Comparison of ENCODE assay signal across 13 cellular contexts in genomic region chr12:106135075-106135474, GRCh38. TPM values are rescaled to one million over a fixed set of nuclear protein-coding genes. Genes with fewer than 3 reads are reported as not detected.
DNase-seq lines count a peak whose midpoint lies in the region; ATAC-seq, FAIRE-seq and TF ChIP-seq lines count a peak whose summit lies in the region.
"Had no signal": no experiment of that assay in that cellular context is flagged by ENCODE, and none has a peak within 500 bp of the region (broad histone marks: within the 10 kb centered on the region; RNA-seq: fewer than 3 reads in every experiment).

No MANE protein-coding gene starts in this region.

- H3K36me3 Mint-ChIP-seq in nephron progenitor cell (ENCODE audit: low read depth): no peaks in the 10 kb centered on the region
- no peaks in the 10 kb centered on the region for H3K36me3 Mint-ChIP-seq in activated T-helper 2 cell treated with anti-CD3 and anti-CD28 coated beads, Interferon-gamma antibody, Interleukin-2, Interleukin-4, amounts not matched to agents 10 μg/mL and 5 μg/mL and 100 μg/mL, durations not matched to agents 14 hours and 24 hours and 36 hours (ENCODE audit: low read depth)

- peak; percentile 78 for FAIRE-seq in A549 (lab: Jason Lieb, UNC)

- WGBS in A549 (ENCODE audit: missing lambda C conversion rate): 56% methylated on average over 6 of the region's 6 CpGs

- no peak for ATAC-seq in A549
- ATAC-seq in GM19452 (IDR thresholded peaks at IDR 0.05; ENCODE audit: unreplicated experiment): no peak
- ATAC-seq: naive thymus-derived CD8-positive, alpha-beta T cell had no signal

- no peaks in the 10 kb centered on the region for H3K9me2 ChIP-seq in MM.1S (replicated peaks; ENCODE audit: insufficient read depth, low read length)

- DNase-seq in A549 (ENCODE audit: low read depth in 1 of 2, low spot score in 1 of 2): no peak
- no peak for DNase-seq in MM.1S
- DNase-seq in dedifferentiated amniotic fluid mesenchymal stem cell (ENCODE audit: extremely low spot score): peak; percentile 48
- DNase-seq in nephron progenitor cell: no peak
- DNase-seq in activated T-helper 2 cell treated with anti-CD3 and anti-CD28 coated beads, Interferon-gamma antibody, Interleukin-2, Interleukin-4, amounts not matched to agents 10 μg/mL and 5 μg/mL and 100 μg/mL, durations not matched to agents 14 hours and 24 hours and 36 hours (ENCODE audit: low spot score): no peak
- no peak for DNase-seq in SHP77 treated with DMSO at 0.1 percent for 48 hours (lab: John Stamatoyannopoulos, UW)
- no peak for DNase-seq in germinal center (ENCODE audit: low spot score)
- DNase-seq: BE2C; cortex of kidney; naive thymus-derived CD8-positive, alpha-beta T cell; NCI-H1092 treated with DMSO at 0.1 percent for 48 hours; upper lobe of left lung had no signal

- no peak overlapping the region for H3K9ac ChIP-seq in MM.1S (ENCODE audit: low read length)

- no peak for TF ChIP-seq CTCF in A549 (IDR thresholded peaks at IDR 0.05)
- no peak for TF ChIP-seq CTCF in MM.1S (IDR thresholded peaks at IDR 0.05; ENCODE audit: low read length)
- TF ChIP-seq CTCF in nephron progenitor cell (IDR thresholded peaks at IDR 0.05): no peak

- H4K20me1 ChIP-seq in MM.1S (ENCODE audit: insufficient read depth, low read length): peaks cover 42% of the 10 kb centered on the region

- no peaks in the 10 kb centered on the region for H3K9me3 Mint-ChIP-seq in nephron progenitor cell
- H3K9me3 Mint-ChIP-seq in activated T-helper 2 cell treated with anti-CD3 and anti-CD28 coated beads, Interferon-gamma antibody, Interleukin-2, Interleukin-4, amounts not matched to agents 10 μg/mL and 5 μg/mL and 100 μg/mL, durations not matched to agents 14 hours and 24 hours and 36 hours: no peaks in the 10 kb centered on the region
- H3K9me3 Mint-ChIP-seq: naive thymus-derived CD8-positive, alpha-beta T cell had no signal

- intact Hi-C loops in activated T-helper 2 cell treated with anti-CD3 and anti-CD28 coated beads, Interferon-gamma antibody, Interleukin-2, Interleukin-4, amounts not matched to agents 10 μg/mL and 5 μg/mL and 100 μg/mL, durations not matched to agents 14 hours and 24 hours and 36 hours (cut with micrococcal nuclease): loop anchor here (5.0 to 10.0 kb wide), 3 partner anchors 87 to 452 kb away; no protein-coding TSS in a partner anchor

- peaks cover 17% of the 10 kb centered on the region for H3F3A ChIP-seq in MM.1S (ENCODE audit: insufficient read depth, low read length)

- H3K4me2 ChIP-seq in A549: peak overlapping the region; percentile 93
- H3K4me2 ChIP-seq in MM.1S (ENCODE audit: low read depth, low read length): peak overlapping the region; percentile 82

- no peak overlapping the region for H3K27ac Mint-ChIP-seq in nephron progenitor cell
- H3K27ac Mint-ChIP-seq in activated T-helper 2 cell treated with anti-CD3 and anti-CD28 coated beads, Interferon-gamma antibody, Interleukin-2, Interleukin-4, amounts not matched to agents 10 μg/mL and 5 μg/mL and 100 μg/mL, durations not matched to agents 14 hours and 24 hours and 36 hours: no peak overlapping the region
- H3K27ac Mint-ChIP-seq: naive thymus-derived CD8-positive, alpha-beta T cell had no signal

- peak overlapping the region; percentile 100 for H3K4me3 Mint-ChIP-seq in nephron progenitor cell
- H3K4me3 Mint-ChIP-seq in activated T-helper 2 cell treated with anti-CD3 and anti-CD28 coated beads, Interferon-gamma antibody, Interleukin-2, Interleukin-4, amounts not matched to agents 10 μg/mL and 5 μg/mL and 100 μg/mL, durations not matched to agents 14 hours and 24 hours and 36 hours (ENCODE audit: low read depth): no peak overlapping the region
- H3K4me3 Mint-ChIP-seq: naive thymus-derived CD8-positive, alpha-beta T cell had no signal

- CTCF ChIA-PET in A549 (lab: Yijun Ruan, JAX): interaction anchor here (0.8 to 10.0 kb wide), 10 partner anchors 10 to 734 kb away, joined by 3 to 135 read pairs (median 40); no protein-coding TSS in a partner anchor

- peaks cover 3% of the 10 kb centered on the region; the same call in 1 of the 2 replicates for H3K36me3 ChIP-seq in MM.1S (replicated peaks; ENCODE audit: insufficient read depth, low read length)
- H3K36me3 ChIP-seq: BE2C, upper lobe of left lung had no signal

- H3K27me3 ChIP-seq in MM.1S (replicated peaks; ENCODE audit: insufficient read depth, low read length): no peaks in the 10 kb centered on the region

- H3K4me3 ChIP-seq in A549 (peak overlapping the region; percentile 83), MM.1S (ENCODE audit: low read length) (peak overlapping the region; percentile 96; the same call in 1 of the 2 replicates)

- H3K27ac ChIP-seq in A549 (peak overlapping the region; percentile 99), MM.1S (ENCODE audit: low read length) (no peak overlapping the region)

- TF ChIP-seq POLR2A in A549 (IDR thresholded peaks at IDR 0.05; ENCODE audit: low read length): no peak

- H2AFZ ChIP-seq in MM.1S (ENCODE audit: low read length): no peak overlapping the region

- H3K9me3 ChIP-seq in A549 (no peaks in the 10 kb centered on the region), MM.1S (replicated peaks; ENCODE audit: insufficient read depth, low read length) (no peaks in the 10 kb centered on the region)
- H3K9me3 ChIP-seq: BE2C, upper lobe of left lung had no signal

- H3K4me1 ChIP-seq in A549 (peaks cover 70% of the 10 kb centered on the region), MM.1S (ENCODE audit: low read length) (peaks cover 16% of the 10 kb centered on the region)
- H3K4me1 ChIP-seq: BE2C had no signal

- peaks cover 79% of the 10 kb centered on the region for H3K4me1 Mint-ChIP-seq in nephron progenitor cell
- peaks cover 3% of the 10 kb centered on the region for H3K4me1 Mint-ChIP-seq in activated T-helper 2 cell treated with anti-CD3 and anti-CD28 coated beads, Interferon-gamma antibody, Interleukin-2, Interleukin-4, amounts not matched to agents 10 μg/mL and 5 μg/mL and 100 μg/mL, durations not matched to agents 14 hours and 24 hours and 36 hours (ENCODE audit: low read depth)

- POLR2A ChIA-PET in A549 (lab: Yijun Ruan, JAX): interaction anchor here (4.0 kb wide), 1 partner anchor 105 kb away, joined by 16 read pairs; no protein-coding TSS in a partner anchor

- TF ChIP-seq RAD21 in A549 (conservative IDR thresholded peaks at IDR 0.05 in 1 of 2, IDR thresholded peaks at IDR 0.05 in 1 of 2): no peak

- no peaks in the 10 kb centered on the region for H3K27me3 Mint-ChIP-seq in nephron progenitor cell (ENCODE audit: low read depth, poor library complexity)
- peaks cover 48% of the 10 kb centered on the region for H3K27me3 Mint-ChIP-seq in activated T-helper 2 cell treated with anti-CD3 and anti-CD28 coated beads, Interferon-gamma antibody, Interleukin-2, Interleukin-4, amounts not matched to agents 10 μg/mL and 5 μg/mL and 100 μg/mL, durations not matched to agents 14 hours and 24 hours and 36 hours (ENCODE audit: low read depth)

- TF ChIP-seq EP300 in A549 (IDR thresholded peaks at IDR 0.05): no peak

- peaks cover 93% of the 10 kb centered on the region for H3K79me2 ChIP-seq in MM.1S (ENCODE audit: low read length)

TF ChIP-seq in A549, 52 proteins besides CTCF, POLR2A, EP300 and RAD21 (continues in another document):
- TF ChIP-seq, protein P1, sequence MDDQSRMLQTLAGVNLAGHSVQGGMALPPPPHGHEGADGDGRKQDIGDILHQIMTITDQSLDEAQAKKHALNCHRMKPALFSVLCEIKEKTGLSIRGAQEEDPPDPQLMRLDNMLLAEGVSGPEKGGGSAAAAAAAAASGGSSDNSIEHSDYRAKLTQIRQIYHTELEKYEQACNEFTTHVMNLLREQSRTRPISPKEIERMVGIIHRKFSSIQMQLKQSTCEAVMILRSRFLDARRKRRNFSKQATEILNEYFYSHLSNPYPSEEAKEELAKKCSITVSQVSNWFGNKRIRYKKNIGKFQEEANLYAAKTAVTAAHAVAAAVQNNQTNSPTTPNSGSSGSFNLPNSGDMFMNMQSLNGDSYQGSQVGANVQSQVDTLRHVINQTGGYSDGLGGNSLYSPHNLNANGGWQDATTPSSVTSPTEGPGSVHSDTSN (IDR thresholded peaks at IDR 0.05): no peak
- TF ChIP-seq CBX8 (IDR thresholded peaks at IDR 0.05) (no peak), FOSB (CRISPR knock-in tag; IDR thresholded peaks at IDR 0.05) (no peak), HDAC2 (IDR thresholded peaks at IDR 0.05) (no peak), RARB (CRISPR knock-in tag; IDR thresholded peaks at IDR 0.05) (no peak), NR3C1 (IDR thresholded peaks at IDR 0.05) (no peak), JUN (IDR thresholded peaks at IDR 0.05) (no peak), MAFK (IDR thresholded peaks at IDR 0.05; ENCODE audit: partially characterized antibody) (no peak), NFE2L2 (conservative IDR thresholded peaks at IDR 0.05; ENCODE audit: low read length) (no peak), TFCP2L1 (CRISPR knock-in tag; IDR thresholded peaks at IDR 0.05) (no peak), ZFP36 (IDR thresholded peaks at IDR 0.05; ENCODE audit: borderline replicate concordance, partially characterized antibody) (no peak)
- TF ChIP-seq, protein P2, sequence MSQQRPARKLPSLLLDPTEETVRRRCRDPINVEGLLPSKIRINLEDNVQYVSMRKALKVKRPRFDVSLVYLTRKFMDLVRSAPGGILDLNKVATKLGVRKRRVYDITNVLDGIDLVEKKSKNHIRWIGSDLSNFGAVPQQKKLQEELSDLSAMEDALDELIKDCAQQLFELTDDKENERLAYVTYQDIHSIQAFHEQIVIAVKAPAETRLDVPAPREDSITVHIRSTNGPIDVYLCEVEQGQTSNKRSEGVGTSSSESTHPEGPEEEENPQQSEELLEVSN (IDR thresholded peaks at IDR 0.05; ENCODE audit: borderline replicate concordance, low read depth): no peak
- TF ChIP-seq, protein P3, sequence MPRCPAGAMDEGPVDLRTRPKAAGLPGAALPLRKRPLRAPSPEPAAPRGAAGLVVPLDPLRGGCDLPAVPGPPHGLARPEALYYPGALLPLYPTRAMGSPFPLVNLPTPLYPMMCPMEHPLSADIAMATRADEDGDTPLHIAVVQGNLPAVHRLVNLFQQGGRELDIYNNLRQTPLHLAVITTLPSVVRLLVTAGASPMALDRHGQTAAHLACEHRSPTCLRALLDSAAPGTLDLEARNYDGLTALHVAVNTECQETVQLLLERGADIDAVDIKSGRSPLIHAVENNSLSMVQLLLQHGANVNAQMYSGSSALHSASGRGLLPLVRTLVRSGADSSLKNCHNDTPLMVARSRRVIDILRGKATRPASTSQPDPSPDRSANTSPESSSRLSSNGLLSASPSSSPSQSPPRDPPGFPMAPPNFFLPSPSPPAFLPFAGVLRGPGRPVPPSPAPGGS (IDR thresholded peaks at IDR 0.05): no peak

RNA-seq across cellular contexts. Expression of gene NUAK1, which starts 3.7 kb away (rescaled TPM):
- polyA plus RNA-seq in A549 (2011; rRNA removed): 22.3 and 25.4 TPM in 2 replicates
- polyA plus RNA-seq in A549 (2012; cell fraction: cytosol; rRNA removed): 10.1 and 12.6 TPM in 2 replicates
- polyA plus RNA-seq in A549 (2012; cell fraction: nucleus; rRNA removed): 15.0 and 19.7 TPM in 2 replicates
- 18.1 to 23.5 TPM (median 20.8 TPM) in 3 replicates for polyA plus RNA-seq in A549 (2017; fragmentation: RNase III; extraction: RNeasy Plus Mini Kit Qiagen cat#74134 plus additional on column Dnase treatment)
- 36.7 and 38.4 TPM in 2 replicates for polyA minus RNA-seq in A549 (2011; rRNA and poly(A)+ RNA removed)
- total RNA-seq in activated T-helper 2 cell treated with anti-CD3 and anti-CD28 coated beads, Interferon-gamma antibody, Interleukin-2, Interleukin-4, amounts not matched to agents 10 μg/mL and 5 μg/mL and 100 μg/mL, durations not matched to agents 14 hours and 24 hours and 36 hours: 0.02 and 0.11 TPM in 2 replicates
- total RNA-seq: naive thymus-derived CD8-positive, alpha-beta T cell had no signal
